ENCODE assay signal across 8 cellular contexts in genomic region chr4:947491-947971, GRCh38. TPM values are rescaled to one million over a fixed set of nuclear protein-coding genes. Genes with fewer than 3 reads are reported as not detected.
"Had no signal": no experiment of that assay in that cellular context is flagged by ENCODE, and none has a peak within 500 bp of the region (broad histone marks: within the 10 kb centered on the region; RNA-seq: fewer than 3 reads in every experiment).

No MANE protein-coding gene starts in this region.

- H3K36me3 Mint-ChIP-seq: activated naive CD8-positive, alpha-beta T cell treated with anti-CD3 and anti-CD28 coated beads for 36 hours had no signal

- ATAC-seq: activated T-cell treated with anti-CD3 and anti-CD28 coated beads, Interleukin-2, amount 50 U/mL, for 4 hours had no signal

- H3K36me3 ChIP-seq: pancreas had no signal

- H3K4me1 ChIP-seq: pancreas had no signal

- H3K4me3 ChIP-seq: pancreas, stomach had no signal

- H3K9me3 Mint-ChIP-seq: activated naive CD8-positive, alpha-beta T cell treated with anti-CD3 and anti-CD28 coated beads for 36 hours; activated T-cell treated with anti-CD3 and anti-CD28 coated beads, Interleukin-2, amount 50 U/mL, for 4 hours; neural crest cell had no signal

- H3K27me3 Mint-ChIP-seq: activated naive CD8-positive, alpha-beta T cell treated with anti-CD3 and anti-CD28 coated beads for 36 hours had no signal

- H3K27ac ChIP-seq: pancreas, stomach had no signal

- H3K4me1 Mint-ChIP-seq: activated naive CD8-positive, alpha-beta T cell treated with anti-CD3 and anti-CD28 coated beads for 36 hours had no signal

- DNase-seq: activated CD4-positive, alpha-beta T cell treated with anti-CD3 and anti-CD28 coated beads, Interleukin-2, amount 50 U/mL, for 4 hours; activated naive CD8-positive, alpha-beta T cell treated with anti-CD3 and anti-CD28 coated beads for 36 hours; activated T-cell treated with anti-CD3 and anti-CD28 coated beads, Interleukin-2, amount 50 U/mL, for 4 hours; dermis blood vessel endothelial cell; hippocampal formation had no signal

- H3K27me3 ChIP-seq: pancreas, stomach had no signal

- H3K9me3 ChIP-seq: pancreas, stomach had no signal

- H3K27ac Mint-ChIP-seq: activated naive CD8-positive, alpha-beta T cell treated with anti-CD3 and anti-CD28 coated beads for 36 hours had no signal

- H3K4me3 Mint-ChIP-seq: activated naive CD8-positive, alpha-beta T cell treated with anti-CD3 and anti-CD28 coated beads for 36 hours; activated T-cell treated with anti-CD3 and anti-CD28 coated beads, Interleukin-2, amount 50 U/mL, for 4 hours; neural crest cell had no signal

RNA-seq across cellular contexts. Expression of gene SLC26A1, which starts 45.7 kb away (rescaled TPM):
- total RNA-seq: dermis blood vessel endothelial cell had no signal
